In genomic region chr17:56262854-56263253, GRCh38 we compare ENCODE assay signal across 15 cellular contexts.
"Had no signal": no experiment of that assay in that cellular context is flagged by ENCODE, and none has a peak within 500 bp of the region (broad histone marks: within the 10 kb centered on the region; RNA-seq: fewer than 3 reads in every experiment).

No MANE protein-coding gene starts in this region.

- DNase-seq: activated CD4-positive, alpha-beta T cell treated with anti-CD3 and anti-CD28 coated beads, Interleukin-2, amount 10 ng/mL, durations not matched to agents 7 days and 5 days; activated CD8-positive, alpha-beta memory T cell treated with anti-CD3 and anti-CD28 coated beads for 24 hours; activated gamma-delta T cell treated with Interleukin-2 at 50 U/mL for 16 hours; amygdala; effector memory CD4-positive, alpha-beta T cell; foreskin fibroblast; glutamatergic neuron; immature natural killer cell; retina; T-helper 17 cell; uterus had no signal

- H3K27me3 ChIP-seq: breast epithelium, uterus had no signal

- H3K27me3 Mint-ChIP-seq: activated naive CD8-positive, alpha-beta T cell; dendritic cell treated with granulocyte-macrophage colony-stimulating factor and Interleukin-4, amounts not matched to agents 40 ng/mL and 50 ng/mL, for 4 days had no signal

- H3K4me1 Mint-ChIP-seq: activated CD4-positive, alpha-beta T cell treated with anti-CD3 and anti-CD28 coated beads, Interleukin-2, amount 10 ng/mL, durations not matched to agents 7 days and 5 days; immature natural killer cell; stimulated activated effector memory CD8-positive, alpha-beta T cell treated with anti-CD3 and anti-CD28 coated beads, Interleukin-12 subunit alpha, Interleukin-12 subunit beta, amount 100 ng/mL, for 72 hours; T-helper 17 cell had no signal

- H3K36me3 ChIP-seq: breast epithelium, uterus had no signal

- H3K4me3 ChIP-seq: breast epithelium, uterus had no signal

- H3K4me3 Mint-ChIP-seq: activated CD4-positive, alpha-beta T cell treated with anti-CD3 and anti-CD28 coated beads, Interleukin-2, amount 10 ng/mL, durations not matched to agents 7 days and 5 days; activated naive CD8-positive, alpha-beta T cell; dendritic cell treated with granulocyte-macrophage colony-stimulating factor and Interleukin-4, amounts not matched to agents 40 ng/mL and 50 ng/mL, for 4 days; immature natural killer cell; stimulated activated effector memory CD8-positive, alpha-beta T cell treated with anti-CD3 and anti-CD28 coated beads, Interleukin-12 subunit alpha, Interleukin-12 subunit beta, amount 100 ng/mL, for 72 hours; T-helper 17 cell had no signal

- H3K36me3 Mint-ChIP-seq: activated naive CD8-positive, alpha-beta T cell; immature natural killer cell; stimulated activated effector memory CD8-positive, alpha-beta T cell treated with anti-CD3 and anti-CD28 coated beads, Interleukin-12 subunit alpha, Interleukin-12 subunit beta, amount 100 ng/mL, for 72 hours had no signal

- H3K27ac Mint-ChIP-seq: activated CD4-positive, alpha-beta T cell treated with anti-CD3 and anti-CD28 coated beads, Interleukin-2, amount 10 ng/mL, durations not matched to agents 7 days and 5 days; activated naive CD8-positive, alpha-beta T cell; dendritic cell treated with granulocyte-macrophage colony-stimulating factor and Interleukin-4, amounts not matched to agents 40 ng/mL and 50 ng/mL, for 4 days; immature natural killer cell; stimulated activated effector memory CD8-positive, alpha-beta T cell treated with anti-CD3 and anti-CD28 coated beads, Interleukin-12 subunit alpha, Interleukin-12 subunit beta, amount 100 ng/mL, for 72 hours; T-helper 17 cell had no signal

- H3K9me3 Mint-ChIP-seq: activated CD4-positive, alpha-beta T cell treated with anti-CD3 and anti-CD28 coated beads, Interleukin-2, amount 10 ng/mL, durations not matched to agents 7 days and 5 days; dendritic cell treated with granulocyte-macrophage colony-stimulating factor and Interleukin-4, amounts not matched to agents 40 ng/mL and 50 ng/mL, for 4 days; stimulated activated effector memory CD8-positive, alpha-beta T cell treated with anti-CD3 and anti-CD28 coated beads, Interleukin-12 subunit alpha, Interleukin-12 subunit beta, amount 100 ng/mL, for 72 hours had no signal
